ENCODE assay signal across 10 cellular contexts in the genomic region with DNA sequence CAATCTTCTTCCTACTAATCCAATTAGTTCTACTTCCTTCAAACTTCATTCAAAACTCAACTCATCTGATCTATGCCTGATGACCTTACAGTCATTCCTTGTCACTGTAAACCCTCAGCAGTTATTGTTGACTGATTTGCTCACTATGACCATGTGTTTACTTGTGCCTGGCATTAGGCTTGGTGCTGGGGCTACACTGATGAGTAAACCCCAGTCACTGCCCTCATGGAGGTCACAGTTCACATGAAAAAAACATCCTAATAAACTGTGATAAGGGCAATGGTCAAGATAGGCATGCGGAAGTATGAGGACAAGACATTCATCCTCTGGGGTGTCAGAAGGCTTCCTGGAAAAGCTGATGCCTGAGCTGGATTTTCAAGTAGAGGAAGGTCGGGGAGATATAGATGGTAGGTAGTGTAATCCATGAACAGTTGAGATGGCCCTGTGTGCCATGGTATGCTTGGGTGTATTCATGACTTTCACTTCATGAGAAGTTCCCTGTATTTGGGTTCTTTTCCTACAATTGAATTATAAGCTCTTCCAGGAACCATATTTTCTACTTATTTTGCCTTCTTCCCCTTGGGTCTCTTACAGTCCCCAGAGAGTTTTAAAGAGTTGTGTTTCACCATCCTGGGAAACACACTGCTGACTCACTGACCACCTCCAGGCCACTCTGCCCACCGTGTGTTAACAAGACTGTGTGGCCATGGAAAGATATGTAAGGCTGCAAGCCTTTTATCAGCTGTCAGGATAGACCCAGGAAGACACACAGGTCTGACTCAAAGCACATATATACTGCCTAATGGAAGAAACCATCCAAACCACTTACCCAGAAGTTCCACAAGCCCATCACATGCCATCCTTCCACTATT. TPM values are rescaled to one million over a fixed set of nuclear protein-coding genes. Genes with fewer than 3 reads are reported as not detected.
DNase-seq lines count a peak whose midpoint lies in the region; ATAC-seq and TF ChIP-seq lines count a peak whose summit lies in the region.
"Had no signal": no experiment of that assay in that cellular context is flagged by ENCODE, and none has a peak within 500 bp of the region (broad histone marks: within the 10 kb centered on the region; RNA-seq: fewer than 3 reads in every experiment).

No MANE protein-coding gene starts in this region.

- H3K4me3 Mint-ChIP-seq in Caco-2 (ENCODE audit: unreplicated experiment) (peak overlapping the region; percentile 4), nephron progenitor cell (no peak overlapping the region)

- TF ChIP-seq CTCF in Caco-2 (IDR thresholded peaks at IDR 0.05; ENCODE audit: insufficient read depth in 1 of 2, low read depth in 1 of 2, low read length in 1 of 2, severe bottlenecking in 1 of 2, unreplicated experiment in 1 of 2) (no peak), NB4 (IDR thresholded peaks at IDR 0.05; ENCODE audit: low read depth, low read length) (no peak), colonic mucosa (IDR thresholded peaks at IDR 0.05) (no peak), nephron progenitor cell (IDR thresholded peaks at IDR 0.05) (no peak), GM20000 (IDR thresholded peaks at IDR 0.05; ENCODE audit: extremely low read depth, missing control alignments) (no peak)

- H3K9me3 Mint-ChIP-seq in Caco-2 (ENCODE audit: unreplicated experiment) = no peaks in the 10 kb centered on the region
- H3K9me3 Mint-ChIP-seq in nephron progenitor cell = peaks cover 15% of the 10 kb centered on the region

- intact Hi-C loops in Caco-2 (cut with micrococcal nuclease; ENCODE audit: unreplicated experiment) = loop anchor here (2.0 to 5.0 kb wide), 2 partner anchors 20 to 39 kb away; a partner anchor contains a TSS
- intact Hi-C loops in colonic mucosa (cut with DNase I) = no loop called here

- H3K36me3 ChIP-seq in Caco-2 (ENCODE audit: control insufficient read depth, insufficient read depth, low read length) (no peaks in the 10 kb centered on the region), colonic mucosa (no peaks in the 10 kb centered on the region)

- H3K27me3 ChIP-seq in Caco-2 (replicated peaks; ENCODE audit: control insufficient read depth, insufficient read depth, low read length) = no peaks in the 10 kb centered on the region
- H3K27me3 ChIP-seq in colonic mucosa = no peaks in the 10 kb centered on the region

- H3K27ac ChIP-seq in colonic mucosa = peak overlapping the region; percentile 68

- H3K27me3 Mint-ChIP-seq in Caco-2 (ENCODE audit: insufficient read depth, unreplicated experiment) = no peaks in the 10 kb centered on the region
- H3K27me3 Mint-ChIP-seq in nephron progenitor cell (ENCODE audit: low read depth, poor library complexity) = peaks cover 5% of the 10 kb centered on the region

- no TSS peak for BruUV-seq in Caco-2 (replicated peaks; lab: Mats Ljungman, UMichigan)

- ATAC-seq in HG03045 (IDR thresholded peaks at IDR 0.05; ENCODE audit: unreplicated experiment) = no peak
- ATAC-seq: GM12878 had no signal

- DNase-seq in Caco-2 (peak; percentile 29 to 70), NB4 (ENCODE audit: low read depth) (peak; percentile 98), colonic mucosa (peak; percentile 43), nephron progenitor cell (no peak), NCI-H2227 (lab: John Stamatoyannopoulos, UW; ENCODE audit: unreplicated experiment) (no peak), NCI-H748 (lab: John Stamatoyannopoulos, UW; ENCODE audit: unreplicated experiment) (no peak), GM20000 (ENCODE audit: low spot score) (no peak)
- DNase-seq: activated gamma-delta T cell had no signal

- CTCF ChIA-PET in Caco-2 (lab: Charles Lee) = no interaction called here

- H3K27ac Mint-ChIP-seq in Caco-2 (ENCODE audit: unreplicated experiment) (peak overlapping the region; percentile 34), nephron progenitor cell (peak overlapping the region; percentile 55)

- H3K9ac ChIP-seq in colonic mucosa (ENCODE audit: low read depth in 2 of 2, low read length in 2 of 2) = no peak overlapping the region

- H3K4me1 Mint-ChIP-seq in Caco-2 (ENCODE audit: low read depth, unreplicated experiment) (peaks cover 34% of the 10 kb centered on the region), nephron progenitor cell (peaks cover 72% of the 10 kb centered on the region)

- H3K36me3 Mint-ChIP-seq in Caco-2 (ENCODE audit: insufficient read depth, unreplicated experiment) (no peaks in the 10 kb centered on the region), nephron progenitor cell (ENCODE audit: low read depth) (peaks cover 17% of the 10 kb centered on the region)

- no peak for TF ChIP-seq POLR2A in NB4 (IDR thresholded peaks at IDR 0.05; ENCODE audit: extremely low read depth, insufficient read length)

- H3K4me3 ChIP-seq in Caco-2 (ENCODE audit: low read depth, low read length) (no peak overlapping the region), NB4 (ENCODE audit: low read depth, low read length) (no peak overlapping the region), colonic mucosa (no peak overlapping the region)
- H3K4me3 ChIP-seq: GM12878 had no signal

- POLR2A ChIA-PET in Caco-2 (lab: Charles Lee) = interaction anchor here (1.6 kb wide), 1 partner anchor 12 kb away, joined by 5 read pairs; no protein-coding TSS in a partner anchor

- H3K9me3 ChIP-seq in Caco-2 = no peaks in the 10 kb centered on the region
- no peaks in the 10 kb centered on the region for H3K9me3 ChIP-seq in colonic mucosa

- peaks cover 50% of the 10 kb centered on the region for H3K4me1 ChIP-seq in Caco-2
- H3K4me1 ChIP-seq in colonic mucosa = peaks cover 8% of the 10 kb centered on the region

RNA-seq across cellular contexts. Expression of a gene that starts 38.7 kb away (rescaled TPM):
- 22.4 and 30.8 TPM in 2 replicates for total RNA-seq in Caco-2 (2022)
- 10 to 100 TPM; 53.8 to 97.6 TPM for total RNA-seq in colonic mucosa

Comparison
In these comparisons a context has a peak if more than half of its experiments do, and no peak if none do; other contexts are left out.
1. DNase-seq: peak in Caco-2 (2 of 2), NB4 (single experiment) and colonic mucosa (single experiment); none in nephron progenitor cell (single experiment), NCI-H2227 (single experiment), NCI-H748 (single experiment) and GM20000 (single experiment).